Comparison of ENCODE assay signal across 8 cellular contexts in genomic region chr14:23351681-23352505, GRCh38. TPM values are rescaled to one million over a fixed set of nuclear protein-coding genes. Genes with fewer than 3 reads are reported as not detected.
A peak's percentile ranks its signal among the peaks of the same experiment; 100 is the strongest.
DNase-seq lines count a peak whose midpoint lies in the region; ATAC-seq and TF ChIP-seq lines count a peak whose summit lies in the region.

No MANE protein-coding gene starts in this region.

- in situ Hi-C loops in astrocyte of the spinal cord (cut with HindIII; ENCODE audit: low sequenced_read_pairs), result no loop called here

- no peaks in the 10 kb centered on the region for H3K9me2 ChIP-seq in Karpas-422 (replicated peaks; ENCODE audit: insufficient read depth, low read length)

- no peak overlapping the region for H3K9ac ChIP-seq in Karpas-422 (ENCODE audit: low read length)

- H3K36me3 ChIP-seq in Karpas-422 (ENCODE audit: insufficient read depth, low read length), result no peaks in the 10 kb centered on the region

- H3K4me3 ChIP-seq in astrocyte of the spinal cord (ENCODE audit: low read depth, low read length), result peak overlapping the region; percentile 67
- H3K4me3 ChIP-seq in Karpas-422 (ENCODE audit: low read length), result no peak overlapping the region

- peaks cover 8% of the 10 kb centered on the region for H3K4me1 Mint-ChIP-seq in activated CD4-positive, alpha-beta T cell treated with anti-CD3 and anti-CD28 coated beads for 36 hours
- H3K4me1 Mint-ChIP-seq in stimulated activated effector memory CD8-positive, alpha-beta T cell treated with anti-CD3 and anti-CD28 coated beads, Interleukin-12 subunit alpha, Interleukin-12 subunit beta, amount 100 ng/mL, for 72 hours, result peaks cover 18% of the 10 kb centered on the region

- DNase-seq in activated CD4-positive, alpha-beta T cell treated with anti-CD3 and anti-CD28 coated beads for 36 hours, result peak; percentile 22
- no peak for DNase-seq in activated CD4-positive, alpha-beta T cell treated with anti-CD3 and anti-CD28 coated beads for 1 hour
- DNase-seq in astrocyte of the spinal cord (ENCODE audit: low read depth, low spot score) (no peak), iPS-NIHi11 (ENCODE audit: low spot score) (peak; percentile 86), epidermal melanocyte (ENCODE audit: insufficient read length, low spot score) (no peak), Karpas-422 (no peak), A172 (ENCODE audit: low spot score) (no peak)
- no peak for DNase-seq in stimulated activated effector memory CD8-positive, alpha-beta T cell treated with anti-CD3 and anti-CD28 coated beads, Interleukin-12 subunit alpha, Interleukin-12 subunit beta, amount 100 ng/mL, for 72 hours (ENCODE audit: low spot score in 2 of 2)

- H3K27ac Mint-ChIP-seq in activated CD4-positive, alpha-beta T cell treated with anti-CD3 and anti-CD28 coated beads for 36 hours, result no peak overlapping the region
- H3K27ac Mint-ChIP-seq in stimulated activated effector memory CD8-positive, alpha-beta T cell treated with anti-CD3 and anti-CD28 coated beads, Interleukin-12 subunit alpha, Interleukin-12 subunit beta, amount 100 ng/mL, for 72 hours, result no peak overlapping the region

- H3K36me3 Mint-ChIP-seq in activated CD4-positive, alpha-beta T cell treated with anti-CD3 and anti-CD28 coated beads for 36 hours (ENCODE audit: low read depth), result no peaks in the 10 kb centered on the region
- no peaks in the 10 kb centered on the region for H3K36me3 Mint-ChIP-seq in stimulated activated effector memory CD8-positive, alpha-beta T cell treated with anti-CD3 and anti-CD28 coated beads, Interleukin-12 subunit alpha, Interleukin-12 subunit beta, amount 100 ng/mL, for 72 hours

- CTCF ChIA-PET in activated CD4-positive, alpha-beta T cell treated with anti-CD3 and anti-CD28 coated beads for 36 hours (lab: Charles Lee), result interaction anchor here (0.6 to 1.2 kb wide), 4 partner anchors 19 to 34 kb away, joined by 3 read pairs; no protein-coding TSS in a partner anchor

- peaks cover 34% of the 10 kb centered on the region for H3K27me3 Mint-ChIP-seq in activated CD4-positive, alpha-beta T cell treated with anti-CD3 and anti-CD28 coated beads for 36 hours

- no peaks in the 10 kb centered on the region for H3K4me1 ChIP-seq in Karpas-422 (ENCODE audit: low read length)

- no peaks in the 10 kb centered on the region for H3K79me2 ChIP-seq in Karpas-422 (ENCODE audit: low read length)

- H3K9me3 Mint-ChIP-seq in activated CD4-positive, alpha-beta T cell treated with anti-CD3 and anti-CD28 coated beads for 36 hours (ENCODE audit: low read depth), result no peaks in the 10 kb centered on the region
- no peaks in the 10 kb centered on the region for H3K9me3 Mint-ChIP-seq in stimulated activated effector memory CD8-positive, alpha-beta T cell treated with anti-CD3 and anti-CD28 coated beads, Interleukin-12 subunit alpha, Interleukin-12 subunit beta, amount 100 ng/mL, for 72 hours

- H3K27me3 ChIP-seq in Karpas-422 (ENCODE audit: low read length), result no peaks in the 10 kb centered on the region

- H3K9me3 ChIP-seq in Karpas-422 (ENCODE audit: low read length), result no peaks in the 10 kb centered on the region

- H3K4me2 ChIP-seq in Karpas-422 (ENCODE audit: low read depth, low read length, poor library complexity, severe bottlenecking), result no peak overlapping the region

- no peak overlapping the region for H3K27ac ChIP-seq in Karpas-422 (ENCODE audit: low read length)

- TF ChIP-seq CTCF in astrocyte of the spinal cord (IDR thresholded peaks at IDR 0.05; ENCODE audit: low read depth, low read length), result peak; percentile 26

- peak; percentile 34 for ATAC-seq in activated CD4-positive, alpha-beta T cell treated with anti-CD3 and anti-CD28 coated beads for 36 hours
- peak; percentile 3 for ATAC-seq in stimulated activated effector memory CD8-positive, alpha-beta T cell treated with anti-CD3 and anti-CD28 coated beads, Interleukin-12 subunit alpha, Interleukin-12 subunit beta, amount 100 ng/mL, for 72 hours

- H2AFZ ChIP-seq in Karpas-422 (ENCODE audit: low read length), result no peak overlapping the region

- H3K4me3 Mint-ChIP-seq in activated CD4-positive, alpha-beta T cell treated with anti-CD3 and anti-CD28 coated beads for 36 hours, result peak overlapping the region; percentile 68
- peak overlapping the region; percentile 58 for H3K4me3 Mint-ChIP-seq in stimulated activated effector memory CD8-positive, alpha-beta T cell treated with anti-CD3 and anti-CD28 coated beads, Interleukin-12 subunit alpha, Interleukin-12 subunit beta, amount 100 ng/mL, for 72 hours

- intact Hi-C loops in activated CD4-positive, alpha-beta T cell treated with anti-CD3 and anti-CD28 coated beads for 36 hours (cut with DNase I, micrococcal nuclease), result no loop called here

- no peaks in the 10 kb centered on the region for H4K20me1 ChIP-seq in Karpas-422 (ENCODE audit: insufficient read depth, low read depth, low read length)

- POLR2A ChIA-PET in activated CD4-positive, alpha-beta T cell treated with anti-CD3 and anti-CD28 coated beads for 36 hours (lab: Charles Lee), result interaction anchor here (0.6 to 1.6 kb wide), 2 partner anchors 26 to 205 kb away, joined by 3 to 4 read pairs; no protein-coding TSS in a partner anchor

RNA-seq across cellular contexts. Expression of gene SLC22A17, which starts 0.8 kb away (rescaled TPM):
- 1 to 10 TPM; 4.7 to 5.3 TPM for total RNA-seq in activated CD4-positive, alpha-beta T cell treated with anti-CD3 and anti-CD28 coated beads for 36 hours
- total RNA-seq in Karpas-422 (2014; rRNA removed; shearing (Covaris generic); ENCODE audit: low replicate concordance), result not detected in 2 replicates
- total RNA-seq in A172 (2014; rRNA removed; shearing (Covaris generic)), result 10.3 and 11.6 TPM in 2 replicates

RNA-seq across cellular contexts. Expression of gene EFS, which starts 13.1 kb away (rescaled TPM):
- total RNA-seq in activated CD4-positive, alpha-beta T cell treated with anti-CD3 and anti-CD28 coated beads for 36 hours, result not detected
- total RNA-seq in Karpas-422 (2014; rRNA removed; shearing (Covaris generic); ENCODE audit: low replicate concordance), result not detected in 2 replicates
- not detected in 2 replicates for total RNA-seq in A172 (2014; rRNA removed; shearing (Covaris generic))

RNA-seq across cellular contexts. Expression of gene IL25, which starts 20.7 kb away (rescaled TPM):
- not detected for total RNA-seq in activated CD4-positive, alpha-beta T cell treated with anti-CD3 and anti-CD28 coated beads for 36 hours
- not detected in 2 replicates for total RNA-seq in Karpas-422 (2014; rRNA removed; shearing (Covaris generic); ENCODE audit: low replicate concordance)
- total RNA-seq in A172 (2014; rRNA removed; shearing (Covaris generic)), result not detected in 2 replicates

RNA-seq across cellular contexts. Expression of gene CMTM5, which starts 25.0 kb away (rescaled TPM):
- not detected for total RNA-seq in activated CD4-positive, alpha-beta T cell treated with anti-CD3 and anti-CD28 coated beads for 36 hours
- total RNA-seq in Karpas-422 (2014; rRNA removed; shearing (Covaris generic); ENCODE audit: low replicate concordance), result not detected in 2 replicates
- not detected in 2 replicates for total RNA-seq in A172 (2014; rRNA removed; shearing (Covaris generic))

RNA-seq across cellular contexts. Expression of gene PABPN1, which starts 30.6 kb away (rescaled TPM):
- 100 to 1,000 TPM; 237 to 338 TPM for total RNA-seq in activated CD4-positive, alpha-beta T cell treated with anti-CD3 and anti-CD28 coated beads for 36 hours
- 126 and 195 TPM in 2 replicates for total RNA-seq in Karpas-422 (2014; rRNA removed; shearing (Covaris generic); ENCODE audit: low replicate concordance)
- total RNA-seq in A172 (2014; rRNA removed; shearing (Covaris generic)), result 66.5 and 85.1 TPM in 2 replicates

Comparison
In these comparisons a context has a peak if more than half of its experiments do, and no peak if none do; other contexts are left out.
1. DNase-seq: peak in activated CD4-positive, alpha-beta T cell treated with anti-CD3 and anti-CD28 coated beads for 36 hours (single experiment) and iPS-NIHi11 (single experiment); none in activated CD4-positive, alpha-beta T cell treated with anti-CD3 and anti-CD28 coated beads for 1 hour (single experiment), astrocyte of the spinal cord (single experiment), stimulated activated effector memory CD8-positive, alpha-beta T cell treated with anti-CD3 and anti-CD28 coated beads, Interleukin-12 subunit alpha, Interleukin-12 subunit beta, amount 100 ng/mL, for 72 hours (0 of 2), epidermal melanocyte (single experiment), Karpas-422 (single experiment) and A172 (single experiment).